ENCODE assay signal across 38 cellular contexts in the genomic region with DNA sequence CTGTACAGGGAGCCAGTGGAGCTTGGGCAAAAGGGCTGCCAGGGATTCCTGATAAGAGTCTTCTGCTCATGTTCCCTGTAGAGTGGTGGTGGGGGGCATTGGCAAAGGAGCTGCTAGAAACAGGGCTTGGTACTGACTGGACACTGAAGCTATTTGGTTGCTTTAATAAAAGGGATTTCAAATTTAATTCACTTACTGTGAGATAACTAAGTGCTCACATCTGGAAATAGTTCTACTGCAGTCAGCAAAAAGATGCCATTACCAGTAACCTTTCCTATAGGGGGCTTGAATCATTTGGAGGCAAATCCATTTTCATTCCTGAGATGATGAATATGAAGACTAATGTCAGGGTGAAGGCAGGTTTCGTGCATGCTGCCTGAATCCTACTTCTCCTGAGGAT.
"Had no signal": no experiment of that assay in that cellular context is flagged by ENCODE, and none has a peak within 500 bp of the region (broad histone marks: within the 10 kb centered on the region; RNA-seq: fewer than 3 reads in every experiment).

No MANE protein-coding gene starts in this region.

- H3K4me1 Mint-ChIP-seq: activated naive CD4-positive, alpha-beta T cell treated with anti-CD3 and anti-CD28 coated beads, Interleukin-2, amount 10 ng/mL, durations not matched to agents 7 days and 5 days; activated naive CD4-positive, alpha-beta T cell treated with anti-CD3 and anti-CD28 coated beads, Interleukin-2, amount 50 U/mL, for 24 hours; activated naive CD8-positive, alpha-beta T cell treated with anti-CD3 and anti-CD28 coated beads for 36 hours; activated naive CD8-positive, alpha-beta T cell treated with anti-CD3 and anti-CD28 coated beads, Interleukin-2, amount 10 ng/mL, durations not matched to agents 7 days and 5 days; activated naive CD8-positive, alpha-beta T cell treated with anti-CD3 and anti-CD28 coated beads, Interleukin-2, amount 50 U/mL, for 24 hours; activated T-helper 17 cell treated with anti-CD3 and anti-CD28 coated beads, Interleukin-2, amount 50 U/mL, for 72 hours; brain; central memory CD8-positive, alpha-beta T cell had no signal

- H3K27ac Mint-ChIP-seq: activated naive CD4-positive, alpha-beta T cell treated with anti-CD3 and anti-CD28 coated beads for 36 hours; activated naive CD4-positive, alpha-beta T cell treated with anti-CD3 and anti-CD28 coated beads, Interleukin-2, amount 10 ng/mL, durations not matched to agents 7 days and 5 days; activated naive CD4-positive, alpha-beta T cell treated with anti-CD3 and anti-CD28 coated beads, Interleukin-2, amount 50 U/mL, for 24 hours; activated naive CD4-positive, alpha-beta T cell treated with anti-CD3 and anti-CD28 coated beads, Interleukin-2, amount 50 U/mL, for 72 hours; activated naive CD8-positive, alpha-beta T cell; activated naive CD8-positive, alpha-beta T cell treated with anti-CD3 and anti-CD28 coated beads for 36 hours; activated naive CD8-positive, alpha-beta T cell treated with anti-CD3 and anti-CD28 coated beads, Interleukin-2, amount 10 ng/mL, durations not matched to agents 7 days and 5 days; activated naive CD8-positive, alpha-beta T cell treated with anti-CD3 and anti-CD28 coated beads, Interleukin-2, amount 50 U/mL, for 24 hours; activated T-cell treated with anti-CD3 and anti-CD28 coated beads, Interleukin-2, amount 50 U/mL, for 24 hours; activated T-cell treated with anti-CD3 and anti-CD28 coated beads, Interleukin-2, amount 50 U/mL, for 72 hours; activated T-helper 1 cell treated with anti-CD3 and anti-CD28 coated beads, Interleukin-12 subunit alpha, Interleukin-12 subunit beta, Interleukin-2, Interleukin-4 antibody, amounts not matched to agents 30 ng/mL and 10 ng/mL and 1 ng/mL, durations not matched to agents 14 hours and 24 hours and 36 hours; activated T-helper 17 cell treated with anti-CD3 and anti-CD28 coated beads, Interleukin-2, amount 50 U/mL, for 72 hours; activated T-helper 2 cell treated with anti-CD3 and anti-CD28 coated beads, Interferon-gamma antibody, Interleukin-2, Interleukin-4, amounts not matched to agents 10 μg/mL and 5 μg/mL and 100 μg/mL, durations not matched to agents 14 hours and 24 hours and 36 hours; brain had no signal

- H3K4me3 ChIP-seq: adrenal gland, ascending aorta, body of pancreas, breast epithelium, cardiac muscle cell had no signal

- H3K27me3 Mint-ChIP-seq: activated naive CD4-positive, alpha-beta T cell treated with anti-CD3 and anti-CD28 coated beads, Interleukin-2, amount 50 U/mL, for 24 hours; activated naive CD8-positive, alpha-beta T cell; activated naive CD8-positive, alpha-beta T cell treated with anti-CD3 and anti-CD28 coated beads for 36 hours; activated naive CD8-positive, alpha-beta T cell treated with anti-CD3 and anti-CD28 coated beads, Interleukin-2, amount 10 ng/mL, durations not matched to agents 7 days and 5 days; activated naive CD8-positive, alpha-beta T cell treated with anti-CD3 and anti-CD28 coated beads, Interleukin-2, amount 50 U/mL, for 24 hours; activated T-cell treated with anti-CD3 and anti-CD28 coated beads, Interleukin-2, amount 50 U/mL, for 24 hours; activated T-helper 17 cell treated with anti-CD3 and anti-CD28 coated beads, Interleukin-2, amount 50 U/mL, for 72 hours; brain had no signal

- H3K36me3 Mint-ChIP-seq: activated naive CD4-positive, alpha-beta T cell treated with anti-CD3 and anti-CD28 coated beads, Interleukin-2, amount 10 ng/mL, durations not matched to agents 7 days and 5 days; activated naive CD8-positive, alpha-beta T cell; activated naive CD8-positive, alpha-beta T cell treated with anti-CD3 and anti-CD28 coated beads for 36 hours; activated naive CD8-positive, alpha-beta T cell treated with anti-CD3 and anti-CD28 coated beads, Interleukin-2, amount 10 ng/mL, durations not matched to agents 7 days and 5 days; brain had no signal

- DNase-seq: activated effector memory CD4-positive, alpha-beta T cell treated with anti-CD3 and anti-CD28 coated beads, Interleukin-2, amount 50 U/mL, for 16 hours; activated effector memory CD4-positive, alpha-beta T cell treated with Interleukin-2 at 50 U/mL for 16 hours; activated gamma-delta T cell; activated gamma-delta T cell treated with Interleukin-2 at 50 U/mL for 16 hours; activated naive CD4-positive, alpha-beta T cell; activated naive CD4-positive, alpha-beta T cell treated with anti-CD3 and anti-CD28 coated beads for 36 hours; activated naive CD4-positive, alpha-beta T cell treated with anti-CD3 and anti-CD28 coated beads, Interleukin-2, amount 10 ng/mL, durations not matched to agents 7 days and 5 days; activated naive CD4-positive, alpha-beta T cell treated with anti-CD3 and anti-CD28 coated beads, Interleukin-2, amount 50 U/mL, for 16 hours; activated naive CD4-positive, alpha-beta T cell treated with Interleukin-2 at 50 U/mL for 16 hours; activated naive CD8-positive, alpha-beta T cell treated with anti-CD3 and anti-CD28 coated beads for 36 hours; activated naive CD8-positive, alpha-beta T cell treated with anti-CD3 and anti-CD28 coated beads, Interleukin-2, amount 10 ng/mL, durations not matched to agents 7 days and 5 days; activated naive CD8-positive, alpha-beta T cell treated with anti-CD3 and anti-CD28 coated beads, Interleukin-2, amount 50 U/mL, for 24 hours; activated T-cell treated with anti-CD3 and anti-CD28 coated beads, Interleukin-2, amount 50 U/mL, for 24 hours; activated T-cell treated with anti-CD3 and anti-CD28 coated beads, Interleukin-2, amount 50 U/mL, for 4 hours; activated T-cell treated with anti-CD3 and anti-CD28 coated beads, Interleukin-2, amount 50 U/mL, for 48 hours; activated T-cell treated with anti-CD3 and anti-CD28 coated beads, Interleukin-2, amount 50 U/mL, for 72 hours; adrenal gland; amniotic stem cell; amygdala; anterior cingulate cortex; aorta; body of pancreas; brain microvascular endothelial cell; central memory CD4-positive, alpha-beta T cell; cerebellar nuclear complex had no signal

- H3K27me3 ChIP-seq: adrenal gland, ascending aorta, body of pancreas, brain microvascular endothelial cell, breast epithelium, cardiac muscle cell had no signal

- H3K4me1 ChIP-seq: adrenal gland, ascending aorta, body of pancreas, breast epithelium had no signal

- H3K9me3 ChIP-seq: adrenal gland, ascending aorta, body of pancreas, breast epithelium had no signal

- H3K4me3 Mint-ChIP-seq: activated naive CD4-positive, alpha-beta T cell treated with anti-CD3 and anti-CD28 coated beads for 36 hours; activated naive CD4-positive, alpha-beta T cell treated with anti-CD3 and anti-CD28 coated beads, Interleukin-2, amount 10 ng/mL, durations not matched to agents 7 days and 5 days; activated naive CD4-positive, alpha-beta T cell treated with anti-CD3 and anti-CD28 coated beads, Interleukin-2, amount 50 U/mL, for 24 hours; activated naive CD8-positive, alpha-beta T cell; activated naive CD8-positive, alpha-beta T cell treated with anti-CD3 and anti-CD28 coated beads for 36 hours; activated naive CD8-positive, alpha-beta T cell treated with anti-CD3 and anti-CD28 coated beads, Interleukin-2, amount 10 ng/mL, durations not matched to agents 7 days and 5 days; activated naive CD8-positive, alpha-beta T cell treated with anti-CD3 and anti-CD28 coated beads, Interleukin-2, amount 50 U/mL, for 24 hours; activated T-cell treated with anti-CD3 and anti-CD28 coated beads, Interleukin-2, amount 50 U/mL, for 24 hours; activated T-cell treated with anti-CD3 and anti-CD28 coated beads, Interleukin-2, amount 50 U/mL, for 4 hours; activated T-cell treated with anti-CD3 and anti-CD28 coated beads, Interleukin-2, amount 50 U/mL, for 72 hours; activated T-helper 1 cell treated with anti-CD3 and anti-CD28 coated beads, Interleukin-12 subunit alpha, Interleukin-12 subunit beta, Interleukin-2, Interleukin-4 antibody, amounts not matched to agents 30 ng/mL and 10 ng/mL and 1 ng/mL, durations not matched to agents 14 hours and 24 hours and 36 hours; activated T-helper 17 cell treated with anti-CD3 and anti-CD28 coated beads, Interleukin-2, amount 50 U/mL, for 72 hours; brain; central memory CD8-positive, alpha-beta T cell had no signal

- FAIRE-seq: astrocyte, bronchial epithelial cell had no signal

- H3K36me3 ChIP-seq: adrenal gland, ascending aorta, brain microvascular endothelial cell, breast epithelium, cardiac muscle cell had no signal

- H3K27ac ChIP-seq: adrenal gland, ascending aorta, body of pancreas, brain microvascular endothelial cell, breast epithelium, cardiac muscle cell had no signal

- ATAC-seq: activated naive CD4-positive, alpha-beta T cell treated with anti-CD3 and anti-CD28 coated beads, Interleukin-2, amount 50 U/mL, for 72 hours; activated naive CD8-positive, alpha-beta T cell treated with anti-CD3 and anti-CD28 coated beads, Interleukin-2, amount 50 U/mL, for 24 hours; activated T-cell treated with anti-CD3 and anti-CD28 coated beads, Interleukin-2, amount 50 U/mL, for 4 hours; activated T-cell treated with anti-CD3 and anti-CD28 coated beads, Interleukin-2, amount 50 U/mL, for 72 hours; activated T-helper 17 cell treated with anti-CD3 and anti-CD28 coated beads, Interleukin-2, amount 50 U/mL, for 72 hours; body of pancreas had no signal

- H3K9me3 Mint-ChIP-seq: activated naive CD4-positive, alpha-beta T cell treated with anti-CD3 and anti-CD28 coated beads for 36 hours; activated naive CD4-positive, alpha-beta T cell treated with anti-CD3 and anti-CD28 coated beads, Interleukin-2, amount 10 ng/mL, durations not matched to agents 7 days and 5 days; activated T-helper 1 cell treated with anti-CD3 and anti-CD28 coated beads, Interleukin-12 subunit alpha, Interleukin-12 subunit beta, Interleukin-2, Interleukin-4 antibody, amounts not matched to agents 30 ng/mL and 10 ng/mL and 1 ng/mL, durations not matched to agents 14 hours and 24 hours and 36 hours; activated T-helper 17 cell treated with anti-CD3 and anti-CD28 coated beads, Interleukin-2, amount 50 U/mL, for 72 hours; activated T-helper 2 cell treated with anti-CD3 and anti-CD28 coated beads, Interferon-gamma antibody, Interleukin-2, Interleukin-4, amounts not matched to agents 10 μg/mL and 5 μg/mL and 100 μg/mL, durations not matched to agents 14 hours and 24 hours and 36 hours; central memory CD8-positive, alpha-beta T cell had no signal
